ENCODE assay signal across 12 cellular contexts in the genomic region with DNA sequence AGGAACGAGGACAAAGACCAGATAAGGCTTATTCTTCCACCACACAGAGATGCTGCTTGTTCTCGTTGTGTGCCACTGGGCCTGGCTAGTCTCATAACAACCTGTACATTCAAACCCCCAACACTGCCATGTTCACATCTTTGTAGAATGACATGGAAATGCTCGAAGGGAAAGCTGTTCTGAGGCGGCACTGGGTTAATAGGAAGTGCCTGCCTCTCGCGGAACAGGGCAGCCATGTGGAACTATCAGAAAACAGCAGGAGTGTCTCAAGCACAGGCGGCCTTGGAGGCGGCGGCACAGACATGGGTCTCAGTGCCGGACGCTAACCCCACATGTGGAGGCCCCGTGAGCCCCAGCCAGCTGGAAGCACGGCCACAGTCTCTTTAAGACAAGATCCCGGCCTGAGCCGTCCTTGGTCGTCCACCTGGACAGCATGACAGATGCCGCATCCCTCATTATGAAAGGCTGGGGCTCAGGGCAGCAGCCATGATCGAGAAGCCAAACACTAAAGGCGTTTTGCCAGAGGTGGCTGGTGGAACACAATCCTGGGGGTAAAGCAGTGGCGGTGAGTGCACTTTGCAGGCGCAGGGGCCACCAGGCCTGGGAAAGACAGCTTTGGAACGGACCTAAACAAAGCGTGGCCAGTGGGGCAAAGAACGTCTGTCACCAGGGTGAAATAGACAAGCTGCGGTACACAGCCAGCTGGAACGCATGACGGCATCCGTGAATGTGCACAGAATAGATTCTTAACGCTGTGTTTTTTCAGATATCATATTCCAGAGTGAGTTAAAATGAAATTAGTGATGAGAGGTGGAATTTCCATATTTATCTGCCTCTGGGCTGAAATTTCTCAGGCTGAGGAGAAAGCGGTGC.
DNase-seq lines count a peak whose midpoint lies in the region; ATAC-seq and TF ChIP-seq lines count a peak whose summit lies in the region.
"Had no signal": no experiment of that assay in that cellular context is flagged by ENCODE, and none has a peak within 500 bp of the region (broad histone marks: within the 10 kb centered on the region; RNA-seq: fewer than 3 reads in every experiment).

No MANE protein-coding gene starts in this region.

- H3K27me3 ChIP-seq in neuronal stem cell (ENCODE audit: control insufficient read depth in 3 of 3, insufficient read depth in 3 of 3, low read depth in 1 of 3, low read length in 3 of 3): no peaks in the 10 kb centered on the region

- no peak overlapping the region for H3K23ac ChIP-seq in neuronal stem cell (ENCODE audit: low read depth, low read length, poor library complexity)

- peaks cover 2 to 6% of the 10 kb centered on the region in 2 donors for H3K9me3 ChIP-seq in neuronal stem cell (replicated peaks in 1 of 2; ENCODE audit: control insufficient read depth in 2 of 2, insufficient read depth in 1 of 2, low read depth in 1 of 2, low read length in 2 of 2)

- intact Hi-C loops in Right ventricle myocardium inferior (cut with DNase I) (no loop called here), cardiac septum (cut with DNase I) (no loop called here)

- no peak overlapping the region for H3K27ac ChIP-seq in neuronal stem cell (replicated peaks; ENCODE audit: low read length)

- H3K14ac ChIP-seq in neuronal stem cell (ENCODE audit: low read length): no peak overlapping the region

- no peak overlapping the region for H2AFZ ChIP-seq in neuronal stem cell (ENCODE audit: low read length)

- no peak overlapping the region for H4K91ac ChIP-seq in neuronal stem cell (ENCODE audit: low read depth, low read length, poor library complexity)

- ATAC-seq in Right ventricle myocardium inferior (peak; percentile 75), HG03342 (IDR thresholded peaks at IDR 0.05; ENCODE audit: unreplicated experiment) (no peak), GM18502 (IDR thresholded peaks at IDR 0.05; ENCODE audit: poor library complexity, unreplicated experiment) (no peak)

- no peak for TF ChIP-seq CTCF in fibroblast of villous mesenchyme (IDR thresholded peaks at IDR 0.05; ENCODE audit: insufficient read depth, low read depth, low read length)

- no peak overlapping the region for H3K9ac ChIP-seq in neuronal stem cell (ENCODE audit: low read depth, low read length, poor library complexity)

- no peak overlapping the region for H3K4me3 ChIP-seq in fibroblast of villous mesenchyme (ENCODE audit: low read depth, low read length)
- H3K4me3 ChIP-seq in neuronal stem cell (ENCODE audit: low read length in 2 of 2): no peak overlapping the region

- no peak overlapping the region for H2BK120ac ChIP-seq in neuronal stem cell (ENCODE audit: low read depth, low read length)

- no peak overlapping the region for H2BK12ac ChIP-seq in neuronal stem cell (ENCODE audit: low read length)

- H3K18ac ChIP-seq in neuronal stem cell (ENCODE audit: low read length): peak overlapping the region; percentile 55

- peaks cover 14% of the 10 kb centered on the region for H3K79me1 ChIP-seq in neuronal stem cell (ENCODE audit: low read depth, low read length)

- DNase-seq in Right ventricle myocardium inferior (ENCODE audit: missing footprints) (peak; percentile 73), cardiac septum (ENCODE audit: low spot score) (no peak), fibroblast of villous mesenchyme (ENCODE audit: low read depth) (peak; percentile 36), neuronal stem cell (ENCODE audit: low spot score) (no peak), iPS-NIHi11 (ENCODE audit: low spot score) (no peak), SHP77 (lab: John Stamatoyannopoulos, UW) (no peak)
- DNase-seq: activated T-cell treated with anti-CD3 and anti-CD28 coated beads, Interleukin-2, amount 50 U/mL, for 48 hours; Karpas-422; NCI-H82; T-helper 2 cell had no signal

- peaks cover 12 to 13% of the 10 kb centered on the region in 2 donors for H3K4me1 ChIP-seq in neuronal stem cell (ENCODE audit: control insufficient read depth in 2 of 2, insufficient read depth in 1 of 2, low read depth in 1 of 2, low read length in 2 of 2)

- peak overlapping the region; percentile 11 for H2AK5ac ChIP-seq in neuronal stem cell (ENCODE audit: low read depth, low read length)

- H4K8ac ChIP-seq in neuronal stem cell (ENCODE audit: low read depth, low read length): no peak overlapping the region

- no peak overlapping the region for H2BK15ac ChIP-seq in neuronal stem cell (ENCODE audit: low read length)

- no CpG with 5 or more reads among the region's 30 CpGs for WGBS in neuronal stem cell (ENCODE audit: extremely low coverage in 2 of 2, insufficient read length in 2 of 2, insufficient replicate concordance in 1 of 2), 2 donors

- no peak overlapping the region for H3K4me2 ChIP-seq in neuronal stem cell (ENCODE audit: insufficient read depth, low read length, poor library complexity, severe bottlenecking)

- no peak overlapping the region for H2BK5ac ChIP-seq in neuronal stem cell (ENCODE audit: low read length)

- no peak overlapping the region for H3K4ac ChIP-seq in neuronal stem cell (ENCODE audit: low read length)

- H3K36me3 ChIP-seq in neuronal stem cell (replicated peaks in 1 of 2; ENCODE audit: control insufficient read depth in 2 of 2, insufficient read depth in 2 of 2, low read length in 2 of 2): peaks cover 0 to 3% of the 10 kb centered on the region in 2 donors

Comparison
In these comparisons a context has a peak if more than half of its experiments do, and no peak if none do; other contexts are left out.
1. DNase-seq: peak in Right ventricle myocardium inferior (single experiment) and fibroblast of villous mesenchyme (single experiment); none in cardiac septum (single experiment), neuronal stem cell (single experiment), iPS-NIHi11 (single experiment) and SHP77 (0 of 2).